ENCODE assay signal across 8 cellular contexts in genomic region chr3:5732081-5732480, GRCh38.
"Had no signal": no experiment of that assay in that cellular context is flagged by ENCODE, and none has a peak within 500 bp of the region (broad histone marks: within the 10 kb centered on the region; RNA-seq: fewer than 3 reads in every experiment).

No MANE protein-coding gene starts in this region.

- H3K36me3 ChIP-seq: HAP-1 had no signal

- H2AFZ ChIP-seq: GM23338 had no signal

- H3K9me3 ChIP-seq: HAP-1 had no signal

- H3K4me1 ChIP-seq: HAP-1 had no signal

- H3K4me3 ChIP-seq: GM23338, HAP-1 had no signal

- ATAC-seq: GM23338, HCT116 had no signal

- H3K27ac ChIP-seq: HL-60 had no signal

- DNase-seq: H7, HFFc6, Kasumi-1, KG1 had no signal

- H3K4me2 ChIP-seq: GM23338 had no signal
